Comparison of ENCODE assay signal across 1 cellular context in the genomic region with DNA sequence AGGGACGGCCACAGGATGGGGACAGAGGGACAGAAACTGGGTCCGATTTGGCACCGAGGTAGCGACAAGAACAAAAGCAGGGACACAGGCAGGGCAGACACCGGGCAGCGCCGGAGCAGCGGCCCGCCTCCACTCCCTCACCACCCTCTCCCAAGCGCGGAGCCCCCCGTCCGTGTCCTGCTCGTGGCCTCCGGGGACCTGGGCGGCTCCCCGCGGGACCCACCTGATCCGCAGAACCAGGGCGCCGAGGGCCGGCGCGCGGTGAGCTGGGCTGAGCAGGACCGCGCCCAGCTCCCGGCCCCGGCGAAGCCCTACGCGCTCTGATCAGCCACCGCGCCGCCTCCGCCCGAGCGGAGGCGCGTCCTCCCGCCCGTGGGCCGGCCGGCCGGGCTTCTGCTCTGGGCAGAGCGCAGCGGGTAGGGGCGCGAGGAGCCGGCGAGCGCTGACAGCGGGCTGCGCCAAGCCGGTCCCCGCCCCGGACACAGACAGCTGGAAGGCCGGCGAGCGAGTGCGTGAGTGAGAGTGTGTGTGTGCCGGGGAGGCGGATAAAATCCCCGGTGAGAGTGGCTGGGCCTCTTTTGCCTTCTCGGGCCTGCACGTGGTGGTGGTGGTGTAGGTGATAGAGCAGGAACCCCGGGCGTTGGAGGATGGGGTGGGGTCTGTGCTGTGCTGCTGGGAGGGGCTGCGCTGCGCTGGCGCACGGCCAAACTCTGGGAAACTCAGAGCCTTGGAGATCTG.
TF ChIP-seq lines count a peak whose summit lies in the region.

GGTA1 (minus strand) TSS at position 418 of the 738 bp plus-strand sequence. CDS start 31,922 bp downstream, outside the sequence.

TF ChIP-seq in HEK293, 187 proteins besides CTCF, POLR2A, EP300 and RAD21 (continued from another document and continues in another):
- TF ChIP-seq PRDM6 (tag by site-specific recombination; IDR thresholded peaks at IDR 0.05) (no peak), OSR2 (tag by site-specific recombination; IDR thresholded peaks at IDR 0.05) (no peak), ZNF830 (tag by site-specific recombination; IDR thresholded peaks at IDR 0.05; ENCODE audit: low read depth) (no peak), SP2 (tag by site-specific recombination; IDR thresholded peaks at IDR 0.05) (peak; percentile 71), ZNF174 (tag by site-specific recombination; IDR thresholded peaks at IDR 0.05) (no peak), ZNF544 (tag by site-specific recombination; IDR thresholded peaks at IDR 0.05) (no peak), ZNF175 (tag by site-specific recombination; IDR thresholded peaks at IDR 0.05) (no peak), ZNF488 (tag by site-specific recombination; IDR thresholded peaks at IDR 0.05) (no peak), MZF1 (tag by site-specific recombination; IDR thresholded peaks at IDR 0.05; ENCODE audit: borderline replicate concordance) (peak; percentile 66; the same call in 1 of the 2 replicates), ZNF473 (tag by site-specific recombination; IDR thresholded peaks at IDR 0.05) (no peak), ZNF248 (tag by site-specific recombination; IDR thresholded peaks at IDR 0.05) (no peak), ZNF558 (tag by site-specific recombination; IDR thresholded peaks at IDR 0.05) (no peak), SP7 (tag by site-specific recombination; IDR thresholded peaks at IDR 0.05) (peak; percentile 34; the same call in 1 of the 2 replicates), RBAK (tag by site-specific recombination; IDR thresholded peaks at IDR 0.05) (no peak), KLF17 (tag by site-specific recombination; IDR thresholded peaks at IDR 0.05) (0 out of 2 replicates have a peak, but pooled peaks have one; percentile 60), ZNF510 (tag by site-specific recombination; IDR thresholded peaks at IDR 0.05; ENCODE audit: insufficient replicate concordance) (no peak), ZNF518A (tag by site-specific recombination; conservative IDR thresholded peaks at IDR 0.05; ENCODE audit: low read depth) (no peak), GLI2 (tag by site-specific recombination; IDR thresholded peaks at IDR 0.05; ENCODE audit: borderline replicate concordance, low read depth) (no peak), BCL11A (tag by site-specific recombination; IDR thresholded peaks at IDR 0.05; ENCODE audit: low read depth) (no peak), ZNF514 (tag by site-specific recombination; IDR thresholded peaks at IDR 0.05) (no peak), ZNF776 (tag by site-specific recombination; IDR thresholded peaks at IDR 0.05; ENCODE audit: borderline replicate concordance) (no peak), HOXD13 (CRISPR knock-in tag; IDR thresholded peaks at IDR 0.05; ENCODE audit: borderline replicate concordance) (no peak)
- TF ChIP-seq, protein P1, sequence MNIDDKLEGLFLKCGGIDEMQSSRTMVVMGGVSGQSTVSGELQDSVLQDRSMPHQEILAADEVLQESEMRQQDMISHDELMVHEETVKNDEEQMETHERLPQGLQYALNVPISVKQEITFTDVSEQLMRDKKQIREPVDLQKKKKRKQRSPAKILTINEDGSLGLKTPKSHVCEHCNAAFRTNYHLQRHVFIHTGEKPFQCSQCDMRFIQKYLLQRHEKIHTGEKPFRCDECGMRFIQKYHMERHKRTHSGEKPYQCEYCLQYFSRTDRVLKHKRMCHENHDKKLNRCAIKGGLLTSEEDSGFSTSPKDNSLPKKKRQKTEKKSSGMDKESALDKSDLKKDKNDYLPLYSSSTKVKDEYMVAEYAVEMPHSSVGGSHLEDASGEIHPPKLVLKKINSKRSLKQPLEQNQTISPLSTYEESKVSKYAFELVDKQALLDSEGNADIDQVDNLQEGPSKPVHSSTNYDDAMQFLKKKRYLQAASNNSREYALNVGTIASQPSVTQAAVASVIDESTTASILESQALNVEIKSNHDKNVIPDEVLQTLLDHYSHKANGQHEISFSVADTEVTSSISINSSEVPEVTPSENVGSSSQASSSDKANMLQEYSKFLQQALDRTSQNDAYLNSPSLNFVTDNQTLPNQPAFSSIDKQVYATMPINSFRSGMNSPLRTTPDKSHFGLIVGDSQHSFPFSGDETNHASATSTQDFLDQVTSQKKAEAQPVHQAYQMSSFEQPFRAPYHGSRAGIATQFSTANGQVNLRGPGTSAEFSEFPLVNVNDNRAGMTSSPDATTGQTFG (tag by site-specific recombination; IDR thresholded peaks at IDR 0.05; ENCODE audit: borderline replicate concordance): no peak
- TF ChIP-seq, protein P2, sequence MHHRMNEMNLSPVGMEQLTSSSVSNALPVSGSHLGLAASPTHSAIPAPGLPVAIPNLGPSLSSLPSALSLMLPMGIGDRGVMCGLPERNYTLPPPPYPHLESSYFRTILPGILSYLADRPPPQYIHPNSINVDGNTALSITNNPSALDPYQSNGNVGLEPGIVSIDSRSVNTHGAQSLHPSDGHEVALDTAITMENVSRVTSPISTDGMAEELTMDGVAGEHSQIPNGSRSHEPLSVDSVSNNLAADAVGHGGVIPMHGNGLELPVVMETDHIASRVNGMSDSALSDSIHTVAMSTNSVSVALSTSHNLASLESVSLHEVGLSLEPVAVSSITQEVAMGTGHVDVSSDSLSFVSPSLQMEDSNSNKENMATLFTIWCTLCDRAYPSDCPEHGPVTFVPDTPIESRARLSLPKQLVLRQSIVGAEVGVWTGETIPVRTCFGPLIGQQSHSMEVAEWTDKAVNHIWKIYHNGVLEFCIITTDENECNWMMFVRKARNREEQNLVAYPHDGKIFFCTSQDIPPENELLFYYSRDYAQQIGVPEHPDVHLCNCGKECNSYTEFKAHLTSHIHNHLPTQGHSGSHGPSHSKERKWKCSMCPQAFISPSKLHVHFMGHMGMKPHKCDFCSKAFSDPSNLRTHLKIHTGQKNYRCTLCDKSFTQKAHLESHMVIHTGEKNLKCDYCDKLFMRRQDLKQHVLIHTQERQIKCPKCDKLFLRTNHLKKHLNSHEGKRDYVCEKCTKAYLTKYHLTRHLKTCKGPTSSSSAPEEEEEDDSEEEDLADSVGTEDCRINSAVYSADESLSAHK (tag by site-specific recombination; IDR thresholded peaks at IDR 0.05): no peak
- TF ChIP-seq, protein P3, sequence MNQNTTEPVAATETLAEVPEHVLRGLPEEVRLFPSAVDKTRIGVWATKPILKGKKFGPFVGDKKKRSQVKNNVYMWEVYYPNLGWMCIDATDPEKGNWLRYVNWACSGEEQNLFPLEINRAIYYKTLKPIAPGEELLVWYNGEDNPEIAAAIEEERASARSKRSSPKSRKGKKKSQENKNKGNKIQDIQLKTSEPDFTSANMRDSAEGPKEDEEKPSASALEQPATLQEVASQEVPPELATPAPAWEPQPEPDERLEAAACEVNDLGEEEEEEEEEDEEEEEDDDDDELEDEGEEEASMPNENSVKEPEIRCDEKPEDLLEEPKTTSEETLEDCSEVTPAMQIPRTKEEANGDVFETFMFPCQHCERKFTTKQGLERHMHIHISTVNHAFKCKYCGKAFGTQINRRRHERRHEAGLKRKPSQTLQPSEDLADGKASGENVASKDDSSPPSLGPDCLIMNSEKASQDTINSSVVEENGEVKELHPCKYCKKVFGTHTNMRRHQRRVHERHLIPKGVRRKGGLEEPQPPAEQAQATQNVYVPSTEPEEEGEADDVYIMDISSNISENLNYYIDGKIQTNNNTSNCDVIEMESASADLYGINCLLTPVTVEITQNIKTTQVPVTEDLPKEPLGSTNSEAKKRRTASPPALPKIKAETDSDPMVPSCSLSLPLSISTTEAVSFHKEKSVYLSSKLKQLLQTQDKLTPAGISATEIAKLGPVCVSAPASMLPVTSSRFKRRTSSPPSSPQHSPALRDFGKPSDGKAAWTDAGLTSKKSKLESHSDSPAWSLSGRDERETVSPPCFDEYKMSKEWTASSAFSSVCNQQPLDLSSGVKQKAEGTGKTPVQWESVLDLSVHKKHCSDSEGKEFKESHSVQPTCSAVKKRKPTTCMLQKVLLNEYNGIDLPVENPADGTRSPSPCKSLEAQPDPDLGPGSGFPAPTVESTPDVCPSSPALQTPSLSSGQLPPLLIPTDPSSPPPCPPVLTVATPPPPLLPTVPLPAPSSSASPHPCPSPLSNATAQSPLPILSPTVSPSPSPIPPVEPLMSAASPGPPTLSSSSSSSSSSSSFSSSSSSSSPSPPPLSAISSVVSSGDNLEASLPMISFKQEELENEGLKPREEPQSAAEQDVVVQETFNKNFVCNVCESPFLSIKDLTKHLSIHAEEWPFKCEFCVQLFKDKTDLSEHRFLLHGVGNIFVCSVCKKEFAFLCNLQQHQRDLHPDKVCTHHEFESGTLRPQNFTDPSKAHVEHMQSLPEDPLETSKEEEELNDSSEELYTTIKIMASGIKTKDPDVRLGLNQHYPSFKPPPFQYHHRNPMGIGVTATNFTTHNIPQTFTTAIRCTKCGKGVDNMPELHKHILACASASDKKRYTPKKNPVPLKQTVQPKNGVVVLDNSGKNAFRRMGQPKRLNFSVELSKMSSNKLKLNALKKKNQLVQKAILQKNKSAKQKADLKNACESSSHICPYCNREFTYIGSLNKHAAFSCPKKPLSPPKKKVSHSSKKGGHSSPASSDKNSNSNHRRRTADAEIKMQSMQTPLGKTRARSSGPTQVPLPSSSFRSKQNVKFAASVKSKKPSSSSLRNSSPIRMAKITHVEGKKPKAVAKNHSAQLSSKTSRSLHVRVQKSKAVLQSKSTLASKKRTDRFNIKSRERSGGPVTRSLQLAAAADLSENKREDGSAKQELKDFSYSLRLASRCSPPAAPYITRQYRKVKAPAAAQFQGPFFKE (tag by site-specific recombination; IDR thresholded peaks at IDR 0.05; ENCODE audit: borderline replicate concordance): no peak
